21 cellular contexts compared by ENCODE assay signal in the genomic region with DNA sequence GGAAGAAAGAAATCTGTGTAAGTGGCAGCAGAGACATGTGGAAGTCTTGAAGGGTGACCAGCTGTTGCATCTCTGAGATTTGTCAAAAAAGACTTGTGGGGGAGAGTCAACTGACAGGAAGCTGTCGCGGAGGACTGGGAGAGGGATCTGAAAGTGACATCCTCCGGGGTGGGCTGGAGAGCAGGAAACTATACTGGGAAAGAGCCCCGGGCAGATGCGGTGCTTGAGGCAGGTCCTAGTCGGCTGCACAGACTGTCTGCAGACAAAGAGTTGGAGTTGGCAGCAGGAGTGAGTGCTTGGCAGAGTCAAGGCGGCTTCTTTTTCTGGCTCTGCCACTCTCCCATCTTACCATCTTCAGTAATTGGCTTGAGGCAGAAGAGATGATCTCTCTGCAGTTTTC.
A peak's percentile ranks its signal among the peaks of the same experiment; 100 is the strongest.
DNase-seq lines count a peak whose midpoint lies in the region; ATAC-seq and TF ChIP-seq lines count a peak whose summit lies in the region.
"Had no signal": no experiment of that assay in that cellular context is flagged by ENCODE, and none has a peak within 500 bp of the region (broad histone marks: within the 10 kb centered on the region; RNA-seq: fewer than 3 reads in every experiment).

No MANE protein-coding gene starts in this region.

- POLR2A ChIA-PET in WTC11 (lab: Charles Lee): no interaction called here

- no peaks in the 10 kb centered on the region for H3K36me3 ChIP-seq in spleen
- H3K36me3 ChIP-seq: Peyer's patch had no signal

- peaks cover 11% of the 10 kb centered on the region for H3K36me3 Mint-ChIP-seq in WTC11
- H3K36me3 Mint-ChIP-seq in HFFc6 (ENCODE audit: low read depth): no peaks in the 10 kb centered on the region
- H3K36me3 Mint-ChIP-seq: activated naive CD8-positive, alpha-beta T cell; IgD-negative memory B cell had no signal

- H3K9me3 Mint-ChIP-seq in WTC11 (peaks cover 19% of the 10 kb centered on the region), HFFc6 (peaks cover 14% of the 10 kb centered on the region)
- H3K9me3 Mint-ChIP-seq: activated T-helper 17 cell treated with anti-CD3 and anti-CD28 coated beads, Interleukin-2, amount 50 U/mL, for 72 hours had no signal

- TF ChIP-seq CTCF in WTC11 (IDR thresholded peaks at IDR 0.05) (no peak), spleen (IDR thresholded peaks at IDR 0.05 in 8 of 11, conservative IDR thresholded peaks at IDR 0.05 in 3 of 11) (no peak), HFFc6 (IDR thresholded peaks at IDR 0.05) (no peak)

- H3K27ac ChIP-seq in spleen: peak overlapping the region in 5 of 8 donors; percentile 21 to 53 (median 40)
- H3K27ac ChIP-seq: Peyer's patch, VCaP had no signal

- WGBS in spleen, 5 donors: 24 to 46% (median 37%) methylated on average over 7 of the region's 7 CpGs

- no peak overlapping the region for H3K4me3 ChIP-seq in spleen
- H3K4me3 ChIP-seq: Peyer's patch had no signal

- H3K27ac Mint-ChIP-seq in WTC11 (no peak overlapping the region), HFFc6 (no peak overlapping the region)
- H3K27ac Mint-ChIP-seq: activated CD4-positive, alpha-beta T cell treated with anti-CD3 and anti-CD28 coated beads, Interleukin-2, amount 10 ng/mL, durations not matched to agents 7 days and 5 days; activated naive CD8-positive, alpha-beta T cell; activated T-helper 17 cell treated with anti-CD3 and anti-CD28 coated beads, Interleukin-2, amount 50 U/mL, for 72 hours; IgD-negative memory B cell had no signal

- CTCF ChIA-PET in WTC11 (lab: Charles Lee): interaction anchor here (1.1 kb wide), 1 partner anchor 398 kb away, joined by 3 read pairs; no protein-coding TSS in a partner anchor

- intact Hi-C loops in spleen (cut with DNase I; ENCODE audit: low total_unique reads): no loop called here

- ATAC-seq in WTC11: peak; percentile 81
- ATAC-seq: activated T-helper 17 cell treated with anti-CD3 and anti-CD28 coated beads, Interleukin-2, amount 50 U/mL, for 72 hours; esophagus mucosa had no signal

- H3K4me3 Mint-ChIP-seq in WTC11: no peak overlapping the region
- H3K4me3 Mint-ChIP-seq in HFFc6: no peak overlapping the region
- H3K4me3 Mint-ChIP-seq: activated CD4-positive, alpha-beta T cell treated with anti-CD3 and anti-CD28 coated beads, Interleukin-2, amount 10 ng/mL, durations not matched to agents 7 days and 5 days; activated naive CD8-positive, alpha-beta T cell; activated T-helper 17 cell treated with anti-CD3 and anti-CD28 coated beads, Interleukin-2, amount 50 U/mL, for 72 hours; IgD-negative memory B cell had no signal

- no peaks in the 10 kb centered on the region for H3K4me1 ChIP-seq in spleen
- H3K4me1 ChIP-seq: Peyer's patch had no signal

- no peak for TF ChIP-seq POLR2A in spleen (IDR thresholded peaks at IDR 0.05)

- H3K27me3 Mint-ChIP-seq in WTC11 (ENCODE audit: low read depth) (no peaks in the 10 kb centered on the region; the same call in 1 of the 2 replicates), HFFc6 (ENCODE audit: insufficient read depth) (no peaks in the 10 kb centered on the region; the same call in 1 of the 2 replicates)
- H3K27me3 Mint-ChIP-seq: activated CD4-positive, alpha-beta T cell treated with anti-CD3 and anti-CD28 coated beads, Interleukin-2, amount 10 ng/mL, durations not matched to agents 7 days and 5 days; IgD-negative memory B cell had no signal

- DNase-seq in NCI-H2171 treated with DMSO at 0.1 percent for 48 hours (lab: John Stamatoyannopoulos, UW) (peak; percentile 29), NCI-H2171 (lab: John Stamatoyannopoulos, UW) (no peak), WTC11 (ENCODE audit: low spot score) (peak; percentile 16), islet precursor cell (peak; percentile 53), spleen (peak; percentile 67), epidermal melanocyte (ENCODE audit: insufficient read length, low spot score) (no peak), HFFc6 (no peak)
- DNase-seq in stimulated activated naive CD4-positive, alpha-beta T cell treated with Interleukin-2 at 50 U/mL for 16 hours (lab: John Stamatoyannopoulos, UW): no peak
- DNase-seq: activated CD4-positive, alpha-beta T cell treated with anti-CD3 and anti-CD28 coated beads, Interleukin-2, amount 10 ng/mL, durations not matched to agents 7 days and 5 days; Calu3; kidney glomerular epithelial cell; NCI-H1436; nucleus accumbens; Peyer's patch; stimulated activated CD4-positive, alpha-beta T cell treated with anti-CD3 and anti-CD28 coated beads, Interleukin-15, amount 100 ng/mL, for 24 hours; T-helper 2 cell had no signal

- H3K4me1 Mint-ChIP-seq in WTC11: no peaks in the 10 kb centered on the region
- no peaks in the 10 kb centered on the region for H3K4me1 Mint-ChIP-seq in HFFc6 (ENCODE audit: low read depth)
- H3K4me1 Mint-ChIP-seq: activated CD4-positive, alpha-beta T cell treated with anti-CD3 and anti-CD28 coated beads, Interleukin-2, amount 10 ng/mL, durations not matched to agents 7 days and 5 days; activated T-helper 17 cell treated with anti-CD3 and anti-CD28 coated beads, Interleukin-2, amount 50 U/mL, for 72 hours; IgD-negative memory B cell had no signal

- H3K9me3 ChIP-seq in spleen: peaks cover 0 to 20% (median 4%) of the 10 kb centered on the region in 8 donors
- H3K9me3 ChIP-seq: Peyer's patch had no signal

- no peaks in the 10 kb centered on the region for H3K27me3 ChIP-seq in spleen (replicated peaks in 1 of 7)
- H3K27me3 ChIP-seq: Peyer's patch had no signal

TF ChIP-seq in WTC11, 78 proteins besides CTCF, POLR2A, EP300 and RAD21:
- TF ChIP-seq TP53 (CRISPR knock-in tag; IDR thresholded peaks at IDR 0.05): no peak
- no peak for TF ChIP-seq ZNF671 (CRISPR knock-in tag; IDR thresholded peaks at IDR 0.05)

Comparison
In these comparisons a context has a peak if more than half of its experiments do, and no peak if none do; other contexts are left out.
1. DNase-seq: peak in NCI-H2171 treated with DMSO at 0.1 percent for 48 hours (single experiment), WTC11 (single experiment), islet precursor cell (single experiment) and spleen (single experiment); none in NCI-H2171 (single experiment), epidermal melanocyte (single experiment), stimulated activated naive CD4-positive, alpha-beta T cell treated with Interleukin-2 at 50 U/mL for 16 hours (single experiment) and HFFc6 (single experiment).